Comparison of ENCODE assay signal across 36 cellular contexts in the genomic region with DNA sequence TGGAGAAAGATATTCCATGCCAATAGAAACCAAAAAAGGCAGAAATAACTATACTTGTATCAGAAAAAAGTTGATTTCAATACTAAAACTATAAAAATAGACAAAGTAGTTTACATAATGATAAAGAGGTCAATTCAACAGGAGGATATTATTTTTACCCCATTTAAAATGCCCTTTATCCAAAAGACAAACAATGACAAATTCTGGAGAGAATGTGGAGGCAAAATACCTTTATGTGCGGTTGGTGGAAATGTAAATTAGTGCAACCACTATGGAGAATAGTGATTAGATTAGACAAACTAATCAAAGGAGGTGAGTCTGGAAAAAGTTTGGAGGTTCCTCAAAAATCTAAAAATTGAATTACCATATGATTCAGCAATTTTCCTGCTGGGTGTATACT.
DNase-seq lines count a peak whose midpoint lies in the region; ATAC-seq, FAIRE-seq and TF ChIP-seq lines count a peak whose summit lies in the region.
"Had no signal": no experiment of that assay in that cellular context is flagged by ENCODE, and none has a peak within 500 bp of the region (broad histone marks: within the 10 kb centered on the region; RNA-seq: fewer than 3 reads in every experiment).

No MANE protein-coding gene starts in this region.

- CTCF ChIA-PET in PC-3 (lab: Charles Lee) = no interaction called here

- H3K27me3 ChIP-seq in PC-3 (ENCODE audit: low read length) = no peaks in the 10 kb centered on the region
- H3K27me3 ChIP-seq in astrocyte (ENCODE audit: insufficient read depth, low read length) = no peaks in the 10 kb centered on the region
- H3K27me3 ChIP-seq: BE2C; BLaER1; BLaER1 treated with 17β-estradiol and CSF1 and Interleukin-3, amounts not matched to agents 10 nM and 100 nM had no signal

- H3K27me3 Mint-ChIP-seq in astrocyte (ENCODE audit: low read depth, unreplicated experiment) = no peaks in the 10 kb centered on the region
- no peaks in the 10 kb centered on the region for H3K27me3 Mint-ChIP-seq in osteocyte (ENCODE audit: unreplicated experiment)
- H3K27me3 Mint-ChIP-seq: B cell; CD4-positive, alpha-beta memory T cell; CD4-positive, alpha-beta T cell; CD4-positive, CD25-positive, alpha-beta regulatory T cell; CD8-positive, alpha-beta memory T cell had no signal

- BruUV-seq in PC-3 (replicated peaks; lab: Mats Ljungman, UMichigan) = no TSS peak

- no peaks in the 10 kb centered on the region for H3K9me3 ChIP-seq in PC-3 (ENCODE audit: low read length)
- H3K9me3 ChIP-seq in astrocyte (ENCODE audit: insufficient read depth, low read depth, low read length) = no peaks in the 10 kb centered on the region
- H3K9me3 ChIP-seq: A549; BE2C; BLaER1; BLaER1 treated with 17β-estradiol and CSF1 and Interleukin-3, amounts not matched to agents 10 nM and 100 nM had no signal

- no peak overlapping the region for H2AFZ ChIP-seq in PC-3 (ENCODE audit: low read length)
- H2AFZ ChIP-seq in astrocyte (ENCODE audit: low read depth, low read length) = no peak overlapping the region

- H3K4me1 Mint-ChIP-seq in astrocyte (ENCODE audit: low read depth, unreplicated experiment) = no peaks in the 10 kb centered on the region
- H3K4me1 Mint-ChIP-seq in osteocyte (ENCODE audit: unreplicated experiment) = peaks cover 14% of the 10 kb centered on the region
- H3K4me1 Mint-ChIP-seq: B cell; CD14-positive monocyte; CD4-positive, alpha-beta memory T cell; CD4-positive, CD25-positive, alpha-beta regulatory T cell; CD8-positive, alpha-beta memory T cell had no signal

- H3F3A ChIP-seq in PC-3 (ENCODE audit: low read length, unreplicated experiment) = no peaks in the 10 kb centered on the region

- no peak for FAIRE-seq in astrocyte (lab: Jason Lieb, UNC)
- FAIRE-seq: A549, D721Med had no signal

- intact Hi-C loops in PC-3 (cut with micrococcal nuclease) = no loop called here

- peak overlapping the region; percentile 37 for H3K4me2 ChIP-seq in PC-3 (ENCODE audit: low read length)
- peak overlapping the region; percentile 20 for H3K4me2 ChIP-seq in astrocyte (ENCODE audit: low read length)
- H3K4me2 ChIP-seq: A549; BLaER1; BLaER1 treated with 17β-estradiol and CSF1 and Interleukin-3, amounts not matched to agents 10 nM and 100 nM had no signal

- H3K4me3 ChIP-seq in PC-3 (ENCODE audit: low read length) (no peak overlapping the region), astrocyte (ENCODE audit: insufficient read depth, low read depth, low read length) (no peak overlapping the region), astrocyte of the spinal cord (ENCODE audit: low read depth, low read length) (no peak overlapping the region)
- H3K4me3 ChIP-seq: A549; BLaER1; BLaER1 treated with 17β-estradiol and CSF1 and Interleukin-3, amounts not matched to agents 10 nM and 100 nM had no signal

- H3K4me1 ChIP-seq in PC-3 (ENCODE audit: insufficient read depth, low read length) = peaks cover 12% of the 10 kb centered on the region
- H3K4me1 ChIP-seq in astrocyte (ENCODE audit: insufficient read depth, low read length) = peaks cover 6% of the 10 kb centered on the region
- H3K4me1 ChIP-seq: A549; BE2C; BLaER1; BLaER1 treated with 17β-estradiol and CSF1 and Interleukin-3, amounts not matched to agents 10 nM and 100 nM had no signal

- TF ChIP-seq CTCF in PC-3 (conservative IDR thresholded peaks at IDR 0.05; ENCODE audit: low read depth, low read length) = no peak
- no peak for TF ChIP-seq CTCF in astrocyte (IDR thresholded peaks at IDR 0.05; ENCODE audit: insufficient read depth, low read depth, low read length)
- TF ChIP-seq CTCF in astrocyte of the spinal cord (IDR thresholded peaks at IDR 0.05; ENCODE audit: low read depth, low read length) = no peak
- TF ChIP-seq CTCF in osteocyte (IDR thresholded peaks at IDR 0.05) = no peak

- H3K27ac Mint-ChIP-seq in astrocyte (ENCODE audit: unreplicated experiment) (no peak overlapping the region), osteocyte (ENCODE audit: unreplicated experiment) (no peak overlapping the region)
- H3K27ac Mint-ChIP-seq: B cell; CD14-positive monocyte; CD4-positive, alpha-beta memory T cell; CD4-positive, alpha-beta T cell; CD4-positive, CD25-positive, alpha-beta regulatory T cell; CD8-positive, alpha-beta memory T cell; CD8-positive, alpha-beta T cell had no signal

- DNase-seq in PC-3 (peak; percentile 51), astrocyte (ENCODE audit: low read depth) (peak; percentile 3), astrocyte of the hippocampus (ENCODE audit: low read depth, low spot score) (peak; percentile 36), astrocyte of the spinal cord (ENCODE audit: low read depth, low spot score) (peak; percentile 1), CD1c-positive myeloid dendritic cell (ENCODE audit: extremely low spot score) (no peak), HT-29 (ENCODE audit: low spot score) (no peak), osteocyte (ENCODE audit: extremely low spot score, unreplicated experiment) (no peak)
- DNase-seq: 8988T; ACHN; AML-193; BE2C; C1 segment of cervical spinal cord; Caco-2; Calu3; CD4-positive, alpha-beta memory T cell; CD4-positive, alpha-beta T cell; CD4-positive, CD25-positive, alpha-beta regulatory T cell; CD8-positive, alpha-beta memory T cell; CD8-positive, alpha-beta T cell; COR-L47; DMS 273 treated with DMSO at 0.1 percent for 48 hours; DMS153; DMS53; DMS79; DMS79 treated with DMSO at 0.1 percent for 48 hours; DND-41; EL had no signal

- H3K79me2 ChIP-seq in PC-3 (ENCODE audit: low read length) (no peaks in the 10 kb centered on the region), astrocyte (ENCODE audit: insufficient read depth, low read length) (no peaks in the 10 kb centered on the region)

- no peak overlapping the region for H3K27ac ChIP-seq in PC-3 (ENCODE audit: low read length)
- H3K27ac ChIP-seq in astrocyte (ENCODE audit: low read depth, low read length) = no peak overlapping the region
- H3K27ac ChIP-seq: 22Rv1; A549; BLaER1; BLaER1 treated with 17β-estradiol and CSF1 and Interleukin-3, amounts not matched to agents 10 nM and 100 nM; C4-2B had no signal

- POLR2A ChIA-PET in PC-3 (lab: Charles Lee; ENCODE audit: unreplicated experiment) = no interaction called here

- H4K20me1 ChIP-seq in PC-3 (ENCODE audit: low read length) (no peaks in the 10 kb centered on the region), astrocyte (ENCODE audit: insufficient read depth, low read length) (no peaks in the 10 kb centered on the region)
- H4K20me1 ChIP-seq: BLaER1; BLaER1 treated with 17β-estradiol and CSF1 and Interleukin-3, amounts not matched to agents 10 nM and 100 nM had no signal

- in situ Hi-C loops in astrocyte of the spinal cord (cut with HindIII; ENCODE audit: low sequenced_read_pairs) = no loop called here

- H3K9me2 ChIP-seq in PC-3 (replicated peaks; ENCODE audit: low read length) = no peaks in the 10 kb centered on the region

- H3K4me3 Mint-ChIP-seq in astrocyte (ENCODE audit: unreplicated experiment) (no peak overlapping the region), osteocyte (ENCODE audit: unreplicated experiment) (no peak overlapping the region)
- H3K4me3 Mint-ChIP-seq: B cell; CD14-positive monocyte; CD4-positive, alpha-beta memory T cell; CD4-positive, alpha-beta T cell; CD4-positive, CD25-positive, alpha-beta regulatory T cell; CD8-positive, alpha-beta memory T cell; CD8-positive, alpha-beta T cell had no signal

- H3K36me3 Mint-ChIP-seq in astrocyte (ENCODE audit: low read depth, unreplicated experiment) (no peaks in the 10 kb centered on the region), osteocyte (ENCODE audit: unreplicated experiment) (no peaks in the 10 kb centered on the region)
- H3K36me3 Mint-ChIP-seq: CD14-positive monocyte; CD4-positive, alpha-beta memory T cell; CD4-positive, CD25-positive, alpha-beta regulatory T cell; CD8-positive, alpha-beta memory T cell; CD8-positive, alpha-beta T cell had no signal

- H3K9me3 Mint-ChIP-seq in astrocyte (ENCODE audit: unreplicated experiment) (no peaks in the 10 kb centered on the region), osteocyte (ENCODE audit: unreplicated experiment) (peaks cover 15% of the 10 kb centered on the region)

- ATAC-seq in PC-3 (peak; percentile 70; the same call in 1 of the 2 replicates), GM18498 (IDR thresholded peaks at IDR 0.05; ENCODE audit: unreplicated experiment) (no peak)
- ATAC-seq: A549; CD8-positive, alpha-beta T cell had no signal

- H3K36me3 ChIP-seq in PC-3 (ENCODE audit: low read depth, low read length) = no peaks in the 10 kb centered on the region
- no peaks in the 10 kb centered on the region for H3K36me3 ChIP-seq in astrocyte (ENCODE audit: insufficient read depth, low read length)
- H3K36me3 ChIP-seq: BE2C; BLaER1; BLaER1 treated with 17β-estradiol and CSF1 and Interleukin-3, amounts not matched to agents 10 nM and 100 nM had no signal

- no peak overlapping the region for H3K9ac ChIP-seq in PC-3 (ENCODE audit: low read length)
- H3K9ac ChIP-seq in astrocyte (ENCODE audit: low read length) = no peak overlapping the region
- H3K9ac ChIP-seq: BLaER1; BLaER1 treated with 17β-estradiol and CSF1 and Interleukin-3, amounts not matched to agents 10 nM and 100 nM had no signal

Comparison
In these comparisons a context has a peak if more than half of its experiments do, and no peak if none do; other contexts are left out.
1. DNase-seq: peak in PC-3 (single experiment), astrocyte (single experiment), astrocyte of the hippocampus (single experiment) and astrocyte of the spinal cord (single experiment); none in CD1c-positive myeloid dendritic cell (single experiment), HT-29 (single experiment) and osteocyte (single experiment).